In the genomic region with DNA sequence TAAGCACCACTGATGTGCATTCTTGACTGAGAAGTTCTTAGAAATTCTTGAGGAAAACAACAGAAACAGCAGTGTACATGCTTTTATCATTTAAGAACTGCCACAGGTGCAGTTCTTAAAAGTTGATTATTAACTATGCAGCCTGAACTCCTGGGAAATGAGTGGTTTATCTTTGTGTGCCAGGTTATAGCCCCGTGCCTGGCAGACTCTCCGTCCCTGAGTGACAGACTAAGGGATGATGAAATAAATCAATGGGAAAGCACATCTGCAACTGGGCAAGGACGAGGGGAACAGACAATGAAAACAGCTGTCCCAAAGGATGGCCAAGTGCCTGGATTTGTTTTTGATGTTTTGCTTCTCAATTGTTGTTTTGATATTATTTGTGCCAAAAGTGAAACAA, we compare ENCODE assay signal across 1 cellular context.
TF ChIP-seq lines count a peak whose summit lies in the region.

No MANE protein-coding gene starts in this region.

TF ChIP-seq in H1, 55 proteins besides CTCF, POLR2A, EP300 and RAD21:
- TF ChIP-seq BCL11A (IDR thresholded peaks at IDR 0.05; ENCODE audit: low read depth in 2 of 2, low read length in 2 of 2) = no peak
- TF ChIP-seq CBX5 (IDR thresholded peaks at IDR 0.05; ENCODE audit: low read depth, low read length) = no peak
- no peak for TF ChIP-seq CHD2 (IDR thresholded peaks at IDR 0.05; ENCODE audit: low read length)
- no peak for TF ChIP-seq CBX8 (IDR thresholded peaks at IDR 0.05; ENCODE audit: borderline replicate concordance, low read depth, low read length)
TF ChIP-seq in H1: peak in this region for 0.
